Comparison of ENCODE assay signal across 21 cellular contexts in genomic region chr17:35607239-35607817, GRCh38. TPM values are rescaled to one million over a fixed set of nuclear protein-coding genes. Genes with fewer than 3 reads are reported as not detected.
DNase-seq lines count a peak whose midpoint lies in the region; ATAC-seq and TF ChIP-seq lines count a peak whose summit lies in the region.
"Had no signal": no experiment of that assay in that cellular context is flagged by ENCODE, and none has a peak within 500 bp of the region (broad histone marks: within the 10 kb centered on the region; RNA-seq: fewer than 3 reads in every experiment).

No MANE protein-coding gene starts in this region.

- H3K4me1 ChIP-seq in gastroesophageal sphincter: peaks cover 0 to 43% (median 0%) of the 10 kb centered on the region in 3 donors
- H3K4me1 ChIP-seq: SJSA1 had no signal

- H3K27me3 Mint-ChIP-seq in activated naive CD8-positive, alpha-beta T cell treated with anti-CD3 and anti-CD28 coated beads for 36 hours: no peaks in the 10 kb centered on the region
- no peaks in the 10 kb centered on the region for H3K27me3 Mint-ChIP-seq in activated naive CD8-positive, alpha-beta T cell treated with anti-CD3 and anti-CD28 coated beads, Interleukin-2, amount 50 U/mL, for 24 hours

- peak overlapping the region; percentile 38 for H3K27ac Mint-ChIP-seq in activated naive CD8-positive, alpha-beta T cell treated with anti-CD3 and anti-CD28 coated beads for 36 hours
- H3K27ac Mint-ChIP-seq in activated naive CD8-positive, alpha-beta T cell treated with anti-CD3 and anti-CD28 coated beads, Interleukin-2, amount 50 U/mL, for 24 hours: no peak overlapping the region
- H3K27ac Mint-ChIP-seq: GM23338 had no signal

- H3K27me3 ChIP-seq in gastroesophageal sphincter: no peaks in the 10 kb centered on the region
- H3K27me3 ChIP-seq: SJSA1 had no signal

- H3K4me1 Mint-ChIP-seq in activated naive CD8-positive, alpha-beta T cell treated with anti-CD3 and anti-CD28 coated beads for 36 hours: peaks cover 5% of the 10 kb centered on the region
- peaks cover 5% of the 10 kb centered on the region for H3K4me1 Mint-ChIP-seq in activated naive CD8-positive, alpha-beta T cell treated with anti-CD3 and anti-CD28 coated beads, Interleukin-2, amount 50 U/mL, for 24 hours
- H3K4me1 Mint-ChIP-seq: GM23338 had no signal

- H3K9me3 Mint-ChIP-seq in activated naive CD8-positive, alpha-beta T cell treated with anti-CD3 and anti-CD28 coated beads for 36 hours: no peaks in the 10 kb centered on the region
- no peaks in the 10 kb centered on the region for H3K9me3 Mint-ChIP-seq in activated naive CD8-positive, alpha-beta T cell treated with anti-CD3 and anti-CD28 coated beads, Interleukin-2, amount 50 U/mL, for 24 hours
- H3K9me3 Mint-ChIP-seq: GM23338 had no signal

- peaks cover 0 to 91% of the 10 kb centered on the region in 2 donors for H3K36me3 ChIP-seq in gastroesophageal sphincter

- 34 to 40% methylated on average over 2 to 3 of the region's 3 CpGs for WGBS in gastroesophageal sphincter (ENCODE audit: low coverage in 1 of 2), 2 donors

- no peak for TF ChIP-seq CTCF in gastroesophageal sphincter (IDR thresholded peaks at IDR 0.05)

- peak overlapping the region in 1 of 2 donors; percentile 37 for H3K4me3 ChIP-seq in gastroesophageal sphincter
- H3K4me3 ChIP-seq: GM23338, SJSA1 had no signal

- no peaks in the 10 kb centered on the region for H3K9me3 ChIP-seq in gastroesophageal sphincter
- H3K9me3 ChIP-seq: SJSA1 had no signal

- no peak for TF ChIP-seq EP300 in gastroesophageal sphincter (IDR thresholded peaks at IDR 0.05)

- DNase-seq in activated naive CD8-positive, alpha-beta T cell treated with anti-CD3 and anti-CD28 coated beads for 36 hours: no peak
- no peak for DNase-seq in activated naive CD8-positive, alpha-beta T cell treated with anti-CD3 and anti-CD28 coated beads, Interleukin-2, amount 50 U/mL, for 24 hours
- DNase-seq in AG08395 (ENCODE audit: low spot score) (no peak), mucosa of gallbladder (ENCODE audit: low spot score) (no peak)
- DNase-seq: DMS 273 treated with DMSO at 0.1 percent for 48 hours, Karpas-422, MM.1S, NCI-H1417, NCI-H187 treated with DMSO at 0.1 percent for 48 hours, NCI-H2171 treated with DMSO at 0.1 percent for 48 hours, NCI-H82 had no signal

- TF ChIP-seq POLR2A in gastroesophageal sphincter (IDR thresholded peaks at IDR 0.05): no peak

- H3K36me3 Mint-ChIP-seq in activated naive CD8-positive, alpha-beta T cell treated with anti-CD3 and anti-CD28 coated beads for 36 hours: peaks cover 14% of the 10 kb centered on the region
- peaks cover 47% of the 10 kb centered on the region for H3K36me3 Mint-ChIP-seq in activated naive CD8-positive, alpha-beta T cell treated with anti-CD3 and anti-CD28 coated beads, Interleukin-2, amount 50 U/mL, for 24 hours (ENCODE audit: low read depth)

- no peak overlapping the region for H3K4me3 Mint-ChIP-seq in activated naive CD8-positive, alpha-beta T cell treated with anti-CD3 and anti-CD28 coated beads for 36 hours
- H3K4me3 Mint-ChIP-seq in activated naive CD8-positive, alpha-beta T cell treated with anti-CD3 and anti-CD28 coated beads, Interleukin-2, amount 50 U/mL, for 24 hours: no peak overlapping the region
- H3K4me3 Mint-ChIP-seq: GM23338 had no signal

- H3K27ac ChIP-seq in angular gyrus (ENCODE audit: low read depth, low read length) (peak overlapping the region; percentile 48), gastroesophageal sphincter (peak overlapping the region; percentile 51 to 79 (median 70))
- H3K27ac ChIP-seq: C4-2B, SJSA1 had no signal

- ATAC-seq in activated naive CD8-positive, alpha-beta T cell treated with anti-CD3 and anti-CD28 coated beads, Interleukin-2, amount 50 U/mL, for 24 hours: no peak
- ATAC-seq in gastroesophageal sphincter (peak; percentile 71), GM21619 (IDR thresholded peaks at IDR 0.05; ENCODE audit: unreplicated experiment) (no peak), HG03139 (IDR thresholded peaks at IDR 0.05; ENCODE audit: unreplicated experiment) (no peak)
- ATAC-seq: GM23338, HCT116 had no signal

RNA-seq across cellular contexts. Expression of gene AP2B1, which starts 20.2 kb away (rescaled TPM):
- 100 to 1,000 TPM; 147 to 150 TPM for total RNA-seq in activated naive CD8-positive, alpha-beta T cell treated with anti-CD3 and anti-CD28 coated beads for 36 hours
- 100 to 1,000 TPM; 104 to 383 (median 185) TPM for total RNA-seq in gastroesophageal sphincter
- 162 TPM for total RNA-seq in mucosa of gallbladder

RNA-seq across cellular contexts. Expression of gene PEX12, which starts 29.0 kb away (rescaled TPM):
- total RNA-seq in activated naive CD8-positive, alpha-beta T cell treated with anti-CD3 and anti-CD28 coated beads for 36 hours: 1 to 10 TPM; 6.6 to 6.9 TPM
- total RNA-seq in gastroesophageal sphincter (1 to 10 TPM; 3.8 to 7.7 (median 6.8) TPM), mucosa of gallbladder (7.5 TPM)

RNA-seq across cellular contexts. Expression of gene SLFN14, which starts 46.7 kb away (rescaled TPM):
- under 1 TPM; 0.10 to 0.14 TPM for total RNA-seq in activated naive CD8-positive, alpha-beta T cell treated with anti-CD3 and anti-CD28 coated beads for 36 hours
- total RNA-seq in gastroesophageal sphincter: not detected
- total RNA-seq in mucosa of gallbladder: not detected
- total RNA-seq: A172, NCI-H460, SJSA1 had no signal
